Comparison of ENCODE assay signal across 10 cellular contexts in the genomic region with DNA sequence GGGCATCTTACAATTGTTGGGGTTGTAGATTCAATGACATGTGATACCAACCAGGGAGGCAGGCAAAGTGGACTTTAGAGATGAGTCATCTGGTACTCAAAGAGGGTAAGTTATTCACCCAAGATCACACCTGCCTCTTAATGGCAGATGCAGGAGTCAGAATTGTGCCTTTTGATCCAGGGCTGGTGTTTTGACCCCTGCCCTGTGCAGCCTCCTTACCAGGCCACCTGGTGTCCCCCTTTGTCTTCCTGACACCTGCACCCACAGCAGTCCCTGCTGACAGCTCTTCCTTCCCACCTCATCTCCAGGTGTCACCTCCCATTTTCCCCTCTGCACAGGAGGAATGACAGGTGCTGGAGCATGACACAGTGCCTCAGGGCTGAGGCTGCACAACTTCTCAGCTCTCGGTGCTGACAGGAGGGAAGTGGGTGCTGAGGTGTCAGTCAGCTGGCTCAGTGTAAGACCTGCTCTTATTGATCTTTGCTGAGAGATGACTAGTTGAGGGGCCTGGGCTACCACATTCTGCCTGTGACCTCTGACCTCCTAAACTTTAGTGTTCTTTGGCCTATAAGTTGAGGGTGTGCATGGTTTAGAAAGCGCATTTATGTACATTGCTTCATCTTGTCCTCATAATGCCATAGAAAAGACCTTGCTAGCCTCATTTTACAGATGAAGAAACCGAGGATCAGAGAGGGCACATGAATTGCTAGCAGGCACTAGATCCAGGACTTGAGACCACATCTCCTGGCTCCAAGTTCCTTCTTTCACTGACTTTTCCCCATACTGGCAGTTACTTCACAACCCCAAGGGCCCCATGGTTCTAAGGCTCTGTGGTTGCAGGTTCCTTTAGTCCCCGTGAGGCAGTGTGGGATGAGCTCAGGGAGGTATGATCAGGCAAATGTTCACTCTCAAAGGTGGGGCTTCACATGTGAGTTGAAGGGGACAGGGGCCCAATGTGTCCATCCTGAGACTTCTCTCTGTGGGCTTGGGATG. TPM values are rescaled to one million over a fixed set of nuclear protein-coding genes. Genes with fewer than 3 reads are reported as not detected.
DNase-seq lines count a peak whose midpoint lies in the region; ATAC-seq, FAIRE-seq and TF ChIP-seq lines count a peak whose summit lies in the region.
"Had no signal": no experiment of that assay in that cellular context is flagged by ENCODE, and none has a peak within 500 bp of the region (broad histone marks: within the 10 kb centered on the region; RNA-seq: fewer than 3 reads in every experiment).

No MANE protein-coding gene starts in this region.

- BruUV-seq in HepG2 (replicated peaks; lab: Mats Ljungman, UMichigan) = no TSS peak

- intact Hi-C loops in HepG2 (cut with micrococcal nuclease; ENCODE audit: unreplicated experiment) = no loop called here

- no peaks in the 10 kb centered on the region for H4K20me1 ChIP-seq in HepG2 (ENCODE audit: insufficient read depth, low read length)

- H3K4me1 Mint-ChIP-seq in chondrocyte (ENCODE audit: low read depth) = no peaks in the 10 kb centered on the region

- TF ChIP-seq CTCF in HepG2 (CRISPR knock-in tag; IDR thresholded peaks at IDR 0.05) (peak; percentile 17; the same call in 1 of the 2 replicates), upper lobe of left lung (IDR thresholded peaks at IDR 0.05) (no peak), chondrocyte (IDR thresholded peaks at IDR 0.05) (no peak)

- POLR2A ChIA-PET in HepG2 (lab: Yijun Ruan, JAX) = no interaction called here

- TF ChIP-seq EP300 in HepG2 (IDR thresholded peaks at IDR 0.05; ENCODE audit: low read depth in 2 of 2, low read length in 2 of 2) (no peak), HepG2 (CRISPR knock-in tag; IDR thresholded peaks at IDR 0.05; ENCODE audit: borderline replicate concordance) (no peak), upper lobe of left lung (IDR thresholded peaks at IDR 0.05) (no peak)

- H3K79me2 ChIP-seq in HepG2 (ENCODE audit: insufficient read depth, low read length) = no peaks in the 10 kb centered on the region

- no peak for TF ChIP-seq RAD21 in HepG2 (CRISPR knock-in tag; IDR thresholded peaks at IDR 0.05)

- H3K9me3 ChIP-seq in HepG2 (ENCODE audit: low read length) = no peaks in the 10 kb centered on the region
- no peaks in the 10 kb centered on the region for H3K9me3 ChIP-seq in upper lobe of left lung

- H3K27ac Mint-ChIP-seq in chondrocyte (ENCODE audit: unreplicated experiment) = no peak overlapping the region

- TF ChIP-seq POLR2A in HepG2 (IDR thresholded peaks at IDR 0.05; ENCODE audit: insufficient read depth in 1 of 2, low read depth in 2 of 2, low read length in 2 of 2) (no peak), upper lobe of left lung (IDR thresholded peaks at IDR 0.05) (no peak)

- peaks cover 11% of the 10 kb centered on the region for H3K27me3 Mint-ChIP-seq in chondrocyte (ENCODE audit: low read depth)

- no peak overlapping the region for H3K4me3 ChIP-seq in HepG2 (replicated peaks in 1 of 3; ENCODE audit: insufficient read depth in 1 of 3, low read depth in 2 of 3, low read length in 3 of 3)
- H3K4me3 ChIP-seq in upper lobe of left lung = no peak overlapping the region
- H3K4me3 ChIP-seq: skin epidermis had no signal

- H2AFZ ChIP-seq in HepG2 (ENCODE audit: low read length) = no peak overlapping the region

- FAIRE-seq in HepG2 (lab: Jason Lieb, UNC) = no peak

- no peak overlapping the region for H3K27ac ChIP-seq in HepG2 (ENCODE audit: extremely low read length, insufficient read depth, low read length)
- no peak overlapping the region for H3K27ac ChIP-seq in upper lobe of left lung
- H3K27ac ChIP-seq: skin epidermis had no signal

- no peak overlapping the region for H3K4me2 ChIP-seq in HepG2 (ENCODE audit: low read depth, low read length)

- no peak overlapping the region for H3K9ac ChIP-seq in HepG2 (ENCODE audit: insufficient read depth, low read depth, low read length)

- DNase-seq in NCI-H1436 treated with DMSO at 0.1 percent for 48 hours (lab: John Stamatoyannopoulos, UW) (peak; percentile 25), HepG2 (ENCODE audit: low spot score) (no peak), upper lobe of left lung (no peak), chondrocyte (ENCODE audit: low spot score) (no peak), SK-N-DZ (ENCODE audit: low spot score) (no peak)
- no peak for DNase-seq in stimulated activated CD4-positive, alpha-beta T cell treated with anti-CD3 and anti-CD28 coated beads, Interleukin-2, amount 100 ng/mL, for 24 hours

- peaks cover 0 to 4% of the 10 kb centered on the region in 2 experiments; a peak in 1 of 5 replicates for H3K27me3 ChIP-seq in HepG2 (ENCODE audit: control insufficient read depth in 1 of 2, insufficient read depth in 2 of 2, low read length in 2 of 2)
- no peaks in the 10 kb centered on the region for H3K27me3 ChIP-seq in upper lobe of left lung

- no peak overlapping the region for H3K4me3 Mint-ChIP-seq in chondrocyte (ENCODE audit: unreplicated experiment)

- H3K4me1 ChIP-seq in HepG2 (ENCODE audit: insufficient read depth, low read length) (no peaks in the 10 kb centered on the region), upper lobe of left lung (no peaks in the 10 kb centered on the region)

- H3K36me3 Mint-ChIP-seq in chondrocyte (ENCODE audit: low read depth) = no peaks in the 10 kb centered on the region

- in situ Hi-C loops in HepG2 (cut with HindIII; ENCODE audit: extremely low pct_ligation_motif_present, low pct_unique_long_range_greater_than_20kb) = no loop called here

- no peaks in the 10 kb centered on the region for H3K9me3 Mint-ChIP-seq in chondrocyte (ENCODE audit: low read depth)

- ATAC-seq in GM18873 (IDR thresholded peaks at IDR 0.05; ENCODE audit: low FRiP score, unreplicated experiment) (peak; percentile 58), HG02678 (IDR thresholded peaks at IDR 0.05; ENCODE audit: unreplicated experiment) (peak; percentile 72), HepG2 (no peak), upper lobe of left lung (ENCODE audit: low FRiP score in 2 of 2) (no peak)

- CTCF ChIA-PET in HepG2 (lab: Yijun Ruan, JAX; ENCODE audit: low intra/inter-chr PET ratio, low total read pairs) = no interaction called here

- 26% methylated on average over 4 of the region's 4 CpGs for WGBS in HepG2 (ENCODE audit: low lambda C conversion rate)
- 67 to 75% methylated on average over 4 of the region's 4 CpGs for WGBS in upper lobe of left lung, 2 donors

- H3K36me3 ChIP-seq in HepG2 (replicated peaks in 1 of 2; ENCODE audit: control insufficient read depth in 1 of 2, insufficient read depth in 2 of 2, low read length in 2 of 2) (no peaks in the 10 kb centered on the region), upper lobe of left lung (no peaks in the 10 kb centered on the region)

TF ChIP-seq in HepG2, 621 proteins besides CTCF, POLR2A, EP300 and RAD21 (continues in another document):
- TF ChIP-seq CEBPB (IDR thresholded peaks at IDR 0.05; ENCODE audit: borderline replicate concordance, low read depth, low read length) (no peak), HNRNPK (IDR thresholded peaks at IDR 0.05; ENCODE audit: low read depth, low read length, poor library complexity, severe bottlenecking) (no peak), KLF9 (CRISPR knock-in tag; IDR thresholded peaks at IDR 0.05; ENCODE audit: low read depth) (no peak), ZBTB7A (CRISPR knock-in tag; IDR thresholded peaks at IDR 0.05) (no peak), PAF1 (CRISPR knock-in tag; IDR thresholded peaks at IDR 0.05) (no peak), ZNF670 (CRISPR knock-in tag; IDR thresholded peaks at IDR 0.05; ENCODE audit: borderline replicate concordance) (no peak)
- TF ChIP-seq, protein P1, sequence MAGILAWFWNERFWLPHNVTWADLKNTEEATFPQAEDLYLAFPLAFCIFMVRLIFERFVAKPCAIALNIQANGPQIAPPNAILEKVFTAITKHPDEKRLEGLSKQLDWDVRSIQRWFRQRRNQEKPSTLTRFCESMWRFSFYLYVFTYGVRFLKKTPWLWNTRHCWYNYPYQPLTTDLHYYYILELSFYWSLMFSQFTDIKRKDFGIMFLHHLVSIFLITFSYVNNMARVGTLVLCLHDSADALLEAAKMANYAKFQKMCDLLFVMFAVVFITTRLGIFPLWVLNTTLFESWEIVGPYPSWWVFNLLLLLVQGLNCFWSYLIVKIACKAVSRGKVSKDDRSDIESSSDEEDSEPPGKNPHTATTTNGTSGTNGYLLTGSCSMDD (CRISPR knock-in tag; IDR thresholded peaks at IDR 0.05) = no peak

RNA-seq across cellular contexts. Expression of a gene that starts 31.3 kb away (rescaled TPM):
- total RNA-seq in HepG2 (2016; rRNA removed; fragmentation: Illumina TruSeq; extraction: Trizol) (not detected in 2 replicates), upper lobe of left lung (1 to 10 TPM in 2 of 6 donors, under 1 TPM in 4; 0.17 to 1.4 (median 0.51) TPM), chondrocyte (not detected in 3 replicates)
- not detected in 2 replicates for total RNA-seq in HepG2 (2016; cell fraction: cytosol; rRNA removed; fragmentation: Illumina TruSeq; extraction: Trizol; ENCODE audit: low read depth)
- total RNA-seq in HepG2 (2016; cell fraction: insoluble cytoplasmic fraction; rRNA removed; fragmentation: Illumina TruSeq; extraction: Trizol) = not detected in 2 replicates
- total RNA-seq in HepG2 (2016; cell fraction: membrane; rRNA removed; fragmentation: Illumina TruSeq; extraction: Trizol) = not detected in 2 replicates
- total RNA-seq in HepG2 (2016; cell fraction: nucleus; rRNA removed; fragmentation: Illumina TruSeq; extraction: Trizol) = not detected in 2 replicates
- not detected in 2 replicates for polyA plus RNA-seq in HepG2 (2011; rRNA removed)
- polyA plus RNA-seq in HepG2 (2011; cell fraction: cytosol; rRNA removed) = not detected in 2 replicates
- polyA plus RNA-seq in HepG2 (2011; cell fraction: nucleus; rRNA removed) = 0.02 TPM in 2 replicates
- polyA plus RNA-seq in HepG2 (2012) = not detected in 2 replicates
- polyA plus RNA-seq in HepG2 (2016; cell fraction: cytosol; fragmentation: Illumina TruSeq; extraction: Trizol; ENCODE audit: low read depth) = not detected in 2 replicates
- not detected in 2 replicates for polyA plus RNA-seq in HepG2 (2016; cell fraction: insoluble cytoplasmic fraction; fragmentation: Illumina TruSeq; extraction: Trizol; ENCODE audit: low read depth)
- polyA plus RNA-seq in HepG2 (2016; cell fraction: membrane; fragmentation: Illumina TruSeq; extraction: Trizol; ENCODE audit: low read depth) = not detected in 2 replicates
- not detected in 2 replicates for polyA plus RNA-seq in HepG2 (2016; cell fraction: nucleus; fragmentation: Illumina TruSeq; extraction: Trizol; ENCODE audit: insufficient read depth, low read depth)
- polyA minus RNA-seq in HepG2 (2011; rRNA and poly(A)+ RNA removed; ENCODE audit: low replicate concordance) = 0.02 TPM in 1 of 2 replicates, not detected in the other
- polyA minus RNA-seq in HepG2 (2011; cell fraction: cytosol; rRNA and poly(A)+ RNA removed) = not detected in 2 replicates
- polyA minus RNA-seq in HepG2 (2011; cell fraction: nucleus; rRNA and poly(A)+ RNA removed) = not detected in 2 replicates
- not detected in 2 replicates for polyA plus RNA-seq in SK-N-DZ (2014; cell fraction: cytosol; rRNA removed)
- not detected in 2 replicates for polyA plus RNA-seq in SK-N-DZ (2014; cell fraction: nucleus; rRNA removed)
- total RNA-seq: fibroblast of villous mesenchyme had no signal

Comparison
In these comparisons a context has a peak if more than half of its experiments do, and no peak if none do; other contexts are left out.
1. ATAC-seq: peak in GM18873 (single experiment) and HG02678 (single experiment); none in HepG2 (single experiment) and upper lobe of left lung (0 of 2).